17 cellular contexts compared by ENCODE assay signal in the genomic region with DNA sequence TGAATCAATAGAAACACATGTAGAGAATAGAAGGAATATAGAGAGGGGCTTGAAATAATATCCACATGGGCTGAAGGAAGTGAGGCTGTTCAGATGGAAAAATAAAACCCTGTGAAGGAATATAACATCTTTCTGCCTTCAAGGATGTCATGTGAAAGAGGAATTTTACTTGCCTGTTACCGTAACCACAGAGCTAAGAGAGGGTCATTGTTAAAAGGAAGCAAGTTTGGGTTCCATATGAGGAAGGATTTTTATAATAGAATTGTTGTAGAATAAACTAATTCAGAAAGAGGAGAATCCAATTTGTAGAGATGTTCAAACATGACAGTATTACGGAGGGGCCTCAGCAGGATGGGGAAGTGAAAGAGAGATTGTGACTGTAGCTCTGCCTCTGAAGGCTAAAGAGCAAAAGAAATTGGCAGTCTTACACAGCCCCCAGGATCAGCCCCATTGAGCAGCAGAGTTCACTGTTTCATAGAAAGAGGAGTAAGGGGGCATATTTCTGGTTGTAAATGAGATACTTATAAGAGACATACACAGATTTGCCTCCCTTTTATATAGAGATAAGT. TPM values are rescaled to one million over a fixed set of nuclear protein-coding genes. Genes with fewer than 3 reads are reported as not detected.
DNase-seq lines count a peak whose midpoint lies in the region; ATAC-seq and TF ChIP-seq lines count a peak whose summit lies in the region.
"Had no signal": no experiment of that assay in that cellular context is flagged by ENCODE, and none has a peak within 500 bp of the region (broad histone marks: within the 10 kb centered on the region; RNA-seq: fewer than 3 reads in every experiment).

No MANE protein-coding gene starts in this region.

- H3K9me3 ChIP-seq in Karpas-422 (ENCODE audit: low read length) (no peaks in the 10 kb centered on the region), neural progenitor cell (ENCODE audit: low read depth) (no peaks in the 10 kb centered on the region), Peyer's patch (peaks cover 0 to 3% (median 0%) of the 10 kb centered on the region in 4 donors)
- H3K9me3 ChIP-seq: MG63, SK-N-SH, vagina had no signal

- H3K36me3 ChIP-seq in Karpas-422 (ENCODE audit: insufficient read depth, low read length) (no peaks in the 10 kb centered on the region), neural progenitor cell (no peaks in the 10 kb centered on the region), Peyer's patch (no peaks in the 10 kb centered on the region)
- H3K36me3 ChIP-seq: MG63, vagina had no signal

- H3K4me3 Mint-ChIP-seq in neural progenitor cell = no peak overlapping the region
- no peak overlapping the region for H3K4me3 Mint-ChIP-seq in MCF 10A (ENCODE audit: unreplicated experiment)
- no peak overlapping the region for H3K4me3 Mint-ChIP-seq in T-helper 2 cell treated with Interferon-gamma antibody and Interleukin-4, amounts not matched to agents 5 μg/mL and 100 μg/mL, for 36 hours
- H3K4me3 Mint-ChIP-seq: activated naive CD4-positive, alpha-beta T cell treated with anti-CD3 and anti-CD28 coated beads, Interleukin-2, amount 10 ng/mL, durations not matched to agents 7 days and 5 days; CD4-positive, alpha-beta memory T cell had no signal

- H3K9me3 Mint-ChIP-seq in neural progenitor cell = peaks cover 20% of the 10 kb centered on the region
- peaks cover 15% of the 10 kb centered on the region for H3K9me3 Mint-ChIP-seq in MCF 10A (ENCODE audit: unreplicated experiment)
- no peaks in the 10 kb centered on the region for H3K9me3 Mint-ChIP-seq in T-helper 2 cell treated with Interferon-gamma antibody and Interleukin-4, amounts not matched to agents 5 μg/mL and 100 μg/mL, for 36 hours
- H3K9me3 Mint-ChIP-seq: activated naive CD4-positive, alpha-beta T cell treated with anti-CD3 and anti-CD28 coated beads, Interleukin-2, amount 10 ng/mL, durations not matched to agents 7 days and 5 days had no signal

- H4K20me1 ChIP-seq in Karpas-422 (ENCODE audit: insufficient read depth, low read depth, low read length) (no peaks in the 10 kb centered on the region), neural progenitor cell (ENCODE audit: low read depth) (no peaks in the 10 kb centered on the region)

- H3K79me2 ChIP-seq in Karpas-422 (ENCODE audit: low read length) (no peaks in the 10 kb centered on the region), neural progenitor cell (ENCODE audit: low read depth) (no peaks in the 10 kb centered on the region)

- H2AFZ ChIP-seq in Karpas-422 (ENCODE audit: low read length) = no peak overlapping the region
- H2AFZ ChIP-seq in neural progenitor cell (replicated peaks) = no peak overlapping the region

- ATAC-seq in GM18867 (IDR thresholded peaks at IDR 0.05; ENCODE audit: unreplicated experiment) = peak; percentile 71
- ATAC-seq in HG02798 (IDR thresholded peaks at IDR 0.05; ENCODE audit: poor library complexity, unreplicated experiment) = peak; percentile 55

- H3K27me3 Mint-ChIP-seq in neural progenitor cell (ENCODE audit: insufficient read depth, low read depth) (no peaks in the 10 kb centered on the region), MCF 10A (ENCODE audit: insufficient read depth, unreplicated experiment) (no peaks in the 10 kb centered on the region)
- H3K27me3 Mint-ChIP-seq in T-helper 2 cell treated with Interferon-gamma antibody and Interleukin-4, amounts not matched to agents 5 μg/mL and 100 μg/mL, for 36 hours (ENCODE audit: low read depth) = no peaks in the 10 kb centered on the region
- H3K27me3 Mint-ChIP-seq: activated naive CD4-positive, alpha-beta T cell treated with anti-CD3 and anti-CD28 coated beads, Interleukin-2, amount 10 ng/mL, durations not matched to agents 7 days and 5 days; CD4-positive, alpha-beta memory T cell had no signal

- TF ChIP-seq POLR2A in Peyer's patch (IDR thresholded peaks at IDR 0.05) = no peak

- BruUV-seq in MCF 10A (replicated peaks; lab: Mats Ljungman, UMichigan) = no TSS peak

- H3K4me1 Mint-ChIP-seq in neural progenitor cell (peaks cover 56% of the 10 kb centered on the region), MCF 10A (ENCODE audit: insufficient read depth, unreplicated experiment) (no peaks in the 10 kb centered on the region)
- H3K4me1 Mint-ChIP-seq in T-helper 2 cell treated with Interferon-gamma antibody and Interleukin-4, amounts not matched to agents 5 μg/mL and 100 μg/mL, for 36 hours (ENCODE audit: low read depth) = no peaks in the 10 kb centered on the region
- H3K4me1 Mint-ChIP-seq: activated naive CD4-positive, alpha-beta T cell treated with anti-CD3 and anti-CD28 coated beads, Interleukin-2, amount 10 ng/mL, durations not matched to agents 7 days and 5 days; CD4-positive, alpha-beta memory T cell had no signal

- no peaks in the 10 kb centered on the region for H3K9me2 ChIP-seq in Karpas-422 (replicated peaks; ENCODE audit: insufficient read depth, low read length)

- H3K27ac ChIP-seq in Karpas-422 (ENCODE audit: low read length) = no peak overlapping the region
- H3K27ac ChIP-seq in neural progenitor cell = no peak overlapping the region
- H3K27ac ChIP-seq in Peyer's patch = no peak overlapping the region
- H3K27ac ChIP-seq: vagina had no signal

- CTCF ChIA-PET in MCF 10A (lab: Yijun Ruan, JAX) = no interaction called here

- H3K27ac Mint-ChIP-seq in neural progenitor cell (peak overlapping the region; percentile 81), MCF 10A (ENCODE audit: low read depth, unreplicated experiment) (no peak overlapping the region)
- H3K27ac Mint-ChIP-seq in T-helper 2 cell treated with Interferon-gamma antibody and Interleukin-4, amounts not matched to agents 5 μg/mL and 100 μg/mL, for 36 hours = no peak overlapping the region
- H3K27ac Mint-ChIP-seq: activated naive CD4-positive, alpha-beta T cell treated with anti-CD3 and anti-CD28 coated beads, Interleukin-2, amount 10 ng/mL, durations not matched to agents 7 days and 5 days; CD4-positive, alpha-beta memory T cell had no signal

- no peak overlapping the region for H3K9ac ChIP-seq in Karpas-422 (ENCODE audit: low read length)
- no peak overlapping the region for H3K9ac ChIP-seq in neural progenitor cell
- H3K9ac ChIP-seq: SK-N-SH had no signal

- H3K27me3 ChIP-seq in Karpas-422 (ENCODE audit: low read length) = no peaks in the 10 kb centered on the region
- no peaks in the 10 kb centered on the region for H3K27me3 ChIP-seq in neural progenitor cell
- H3K27me3 ChIP-seq in Peyer's patch = no peaks in the 10 kb centered on the region
- H3K27me3 ChIP-seq: MG63, vagina had no signal

- TF ChIP-seq CTCF in neural progenitor cell (IDR thresholded peaks at IDR 0.05) (no peak), MCF 10A (IDR thresholded peaks at IDR 0.05; ENCODE audit: unreplicated experiment) (no peak), Peyer's patch (IDR thresholded peaks at IDR 0.05) (no peak)

- POLR2A ChIA-PET in MCF 10A (lab: Yijun Ruan, JAX) = interaction anchor here (0.6 to 1.7 kb wide), 2 partner anchors 28 to 736 kb away, joined by 4 to 6 read pairs; no protein-coding TSS in a partner anchor

- intact Hi-C loops in MCF 10A (cut with micrococcal nuclease) = no loop called here

- H3K4me1 ChIP-seq in Karpas-422 (ENCODE audit: low read length) = peaks cover 25% of the 10 kb centered on the region
- peaks cover 29% of the 10 kb centered on the region for H3K4me1 ChIP-seq in neural progenitor cell
- no peaks in the 10 kb centered on the region for H3K4me1 ChIP-seq in Peyer's patch
- H3K4me1 ChIP-seq: vagina had no signal

- no peak overlapping the region for H3K4me3 ChIP-seq in Karpas-422 (ENCODE audit: low read length)
- H3K4me3 ChIP-seq in neural progenitor cell = no peak overlapping the region
- H3K4me3 ChIP-seq in Peyer's patch = no peak overlapping the region
- H3K4me3 ChIP-seq: MG63, vagina had no signal

- H3K4me2 ChIP-seq in Karpas-422 (ENCODE audit: low read depth, low read length, poor library complexity, severe bottlenecking) (peak overlapping the region; percentile 17), neural progenitor cell (peak overlapping the region; percentile 45)
- H3K4me2 ChIP-seq: SK-N-SH had no signal

- H3K36me3 Mint-ChIP-seq in neural progenitor cell (peaks cover 7% of the 10 kb centered on the region), MCF 10A (ENCODE audit: insufficient read depth, unreplicated experiment) (no peaks in the 10 kb centered on the region)
- no peaks in the 10 kb centered on the region for H3K36me3 Mint-ChIP-seq in T-helper 2 cell treated with Interferon-gamma antibody and Interleukin-4, amounts not matched to agents 5 μg/mL and 100 μg/mL, for 36 hours (ENCODE audit: low read depth)
- H3K36me3 Mint-ChIP-seq: activated naive CD4-positive, alpha-beta T cell treated with anti-CD3 and anti-CD28 coated beads, Interleukin-2, amount 10 ng/mL, durations not matched to agents 7 days and 5 days; CD4-positive, alpha-beta memory T cell had no signal

- peak; percentile 62 for DNase-seq in Karpas-422
- DNase-seq in neural progenitor cell (ENCODE audit: low spot score) = no peak
- DNase-seq in MCF 10A (ENCODE audit: unreplicated experiment) = no peak
- no peak for DNase-seq in Peyer's patch
- no peak for DNase-seq in T-helper 2 cell treated with Interferon-gamma antibody and Interleukin-4, amounts not matched to agents 5 μg/mL and 100 μg/mL, for 36 hours (ENCODE audit: low spot score)
- DNase-seq: activated naive CD4-positive, alpha-beta T cell treated with anti-CD3 and anti-CD28 coated beads, Interleukin-2, amount 10 ng/mL, durations not matched to agents 7 days and 5 days; CD4-positive, alpha-beta memory T cell; mammary epithelial cell; MG63; occipital lobe; SK-N-SH; stimulated activated CD4-positive, alpha-beta T cell treated with anti-CD3 and anti-CD28 coated beads, Interleukin-4, amount 100 ng/mL, for 4 hours; stimulated activated naive CD4-positive, alpha-beta T cell had no signal

- H3F3A ChIP-seq in neural progenitor cell (ENCODE audit: low read depth) = peaks cover 5% of the 10 kb centered on the region

RNA-seq across cellular contexts. Expression of gene PTPRR, which starts 41.8 kb away (rescaled TPM):
- total RNA-seq in Karpas-422 (2014; rRNA removed; shearing (Covaris generic); ENCODE audit: low replicate concordance) = not detected in 2 replicates
- total RNA-seq in neural progenitor cell (ENCODE audit: low replicate concordance) = 0.19 TPM in 1 of 2 replicates, not detected in the other
- total RNA-seq in MCF 10A (2022) = 0.17 TPM in 1 of 2 replicates, not detected in the other
- total RNA-seq in Peyer's patch = 10 to 100 TPM in 3 of 4 donors, not detected in 1; 17.5 to 30.3 (median 20.2) TPM
- total RNA-seq: CD4-positive, alpha-beta memory T cell; fibroblast of villous mesenchyme; mammary epithelial cell had no signal
